16 cellular contexts compared by ENCODE assay signal in genomic region chr9:124350485-124351263, GRCh38.
A peak's percentile ranks its signal among the peaks of the same experiment; 100 is the strongest.
DNase-seq lines count a peak whose midpoint lies in the region; ATAC-seq and TF ChIP-seq lines count a peak whose summit lies in the region.
"Had no signal": no experiment of that assay in that cellular context is flagged by ENCODE, and none has a peak within 500 bp of the region (broad histone marks: within the 10 kb centered on the region; RNA-seq: fewer than 3 reads in every experiment).

No MANE protein-coding gene starts in this region.

- H3F3A ChIP-seq in neural progenitor cell (ENCODE audit: low read depth) (no peaks in the 10 kb centered on the region), MM.1S (ENCODE audit: insufficient read depth, low read length) (no peaks in the 10 kb centered on the region)

- no peak overlapping the region for H3K27ac Mint-ChIP-seq in natural killer cell treated with Interleukin-12 subunit alpha and Interleukin-12 subunit beta and Interleukin-15 and Interleukin-18, amount 100 ng/mL, for 72 hours
- H3K27ac Mint-ChIP-seq in natural killer cell (no peak overlapping the region), chondrocyte (ENCODE audit: unreplicated experiment) (no peak overlapping the region), neural progenitor cell (peak overlapping the region; percentile 31)
- H3K27ac Mint-ChIP-seq: activated naive CD8-positive, alpha-beta T cell had no signal

- no peaks in the 10 kb centered on the region for H3K9me2 ChIP-seq in MM.1S (replicated peaks; ENCODE audit: insufficient read depth, low read length)

- H3K4me3 ChIP-seq in neural progenitor cell (no peak overlapping the region), MM.1S (ENCODE audit: low read length) (no peak overlapping the region), lower leg skin (ENCODE audit: low read depth, poor library complexity, severe bottlenecking) (no peak overlapping the region)
- H3K4me3 ChIP-seq: cardiac muscle cell, hepatocyte, mucosa of descending colon had no signal

- H3K36me3 Mint-ChIP-seq in natural killer cell treated with Interleukin-12 subunit alpha and Interleukin-12 subunit beta and Interleukin-15 and Interleukin-18, amount 100 ng/mL, for 72 hours = no peaks in the 10 kb centered on the region
- H3K36me3 Mint-ChIP-seq in natural killer cell (no peaks in the 10 kb centered on the region), chondrocyte (ENCODE audit: low read depth) (peaks cover 37% of the 10 kb centered on the region), neural progenitor cell (peaks cover 14% of the 10 kb centered on the region)

- peaks cover 27% of the 10 kb centered on the region for H4K20me1 ChIP-seq in neural progenitor cell (ENCODE audit: low read depth)
- no peaks in the 10 kb centered on the region for H4K20me1 ChIP-seq in MM.1S (ENCODE audit: insufficient read depth, low read length)

- no peaks in the 10 kb centered on the region for H3K9me3 Mint-ChIP-seq in natural killer cell treated with Interleukin-12 subunit alpha and Interleukin-12 subunit beta and Interleukin-15 and Interleukin-18, amount 100 ng/mL, for 72 hours
- H3K9me3 Mint-ChIP-seq in natural killer cell (no peaks in the 10 kb centered on the region), chondrocyte (ENCODE audit: low read depth) (no peaks in the 10 kb centered on the region), neural progenitor cell (no peaks in the 10 kb centered on the region)

- TF ChIP-seq POLR2A in lower leg skin (IDR thresholded peaks at IDR 0.05) = no peak

- no peaks in the 10 kb centered on the region for H3K27me3 Mint-ChIP-seq in natural killer cell treated with Interleukin-12 subunit alpha and Interleukin-12 subunit beta and Interleukin-15 and Interleukin-18, amount 100 ng/mL, for 72 hours
- H3K27me3 Mint-ChIP-seq in natural killer cell (ENCODE audit: low read depth in 2 of 2) = no peaks in the 10 kb centered on the region
- H3K27me3 Mint-ChIP-seq in chondrocyte (ENCODE audit: low read depth) = no peaks in the 10 kb centered on the region
- H3K27me3 Mint-ChIP-seq in neural progenitor cell (ENCODE audit: insufficient read depth, low read depth) = no peaks in the 10 kb centered on the region
- H3K27me3 Mint-ChIP-seq: activated naive CD8-positive, alpha-beta T cell had no signal

- intact Hi-C loops in natural killer cell (cut with micrococcal nuclease) (no loop called here), lower leg skin (cut with DNase I; ENCODE audit: low total_unique reads) (no loop called here)

- H2AFZ ChIP-seq in neural progenitor cell (replicated peaks) (no peak overlapping the region), MM.1S (ENCODE audit: low read length) (no peak overlapping the region)
- H2AFZ ChIP-seq: hepatocyte had no signal

- ATAC-seq in natural killer cell treated with Interleukin-12 subunit alpha and Interleukin-12 subunit beta and Interleukin-15 and Interleukin-18, amount 100 ng/mL, for 72 hours = no peak
- ATAC-seq in natural killer cell = no peak
- ATAC-seq: mucosa of descending colon had no signal

- H3K27ac ChIP-seq in neural progenitor cell (no peak overlapping the region), MM.1S (ENCODE audit: low read length) (no peak overlapping the region)
- H3K27ac ChIP-seq: cardiac muscle cell, hepatocyte had no signal

- H3K79me2 ChIP-seq in neural progenitor cell (ENCODE audit: low read depth) (no peaks in the 10 kb centered on the region), MM.1S (ENCODE audit: low read length) (peaks cover 15% of the 10 kb centered on the region; the same call in 1 of the 2 replicates)
- H3K79me2 ChIP-seq: hepatocyte had no signal

- H3K4me2 ChIP-seq in neural progenitor cell (no peak overlapping the region), MM.1S (ENCODE audit: low read depth, low read length) (no peak overlapping the region)
- H3K4me2 ChIP-seq: hepatocyte had no signal

- TF ChIP-seq CTCF in natural killer cell (IDR thresholded peaks at IDR 0.05) = no peak
- TF ChIP-seq CTCF in chondrocyte (IDR thresholded peaks at IDR 0.05) = no peak
- no peak for TF ChIP-seq CTCF in neural progenitor cell (IDR thresholded peaks at IDR 0.05)
- no peak for TF ChIP-seq CTCF in MM.1S (IDR thresholded peaks at IDR 0.05; ENCODE audit: low read length)
- TF ChIP-seq CTCF in lower leg skin (IDR thresholded peaks at IDR 0.05) = no peak

- H3K4me1 Mint-ChIP-seq in natural killer cell treated with Interleukin-12 subunit alpha and Interleukin-12 subunit beta and Interleukin-15 and Interleukin-18, amount 100 ng/mL, for 72 hours (ENCODE audit: low read depth in 2 of 2) = peaks cover 0 to 4% of the 10 kb centered on the region in 2 donors
- H3K4me1 Mint-ChIP-seq in natural killer cell (no peaks in the 10 kb centered on the region), chondrocyte (ENCODE audit: low read depth) (peaks cover 15% of the 10 kb centered on the region), neural progenitor cell (peaks cover 17% of the 10 kb centered on the region)

- no peak overlapping the region for H3K4me3 Mint-ChIP-seq in natural killer cell treated with Interleukin-12 subunit alpha and Interleukin-12 subunit beta and Interleukin-15 and Interleukin-18, amount 100 ng/mL, for 72 hours
- H3K4me3 Mint-ChIP-seq in natural killer cell (no peak overlapping the region), chondrocyte (ENCODE audit: unreplicated experiment) (no peak overlapping the region), neural progenitor cell (peak overlapping the region; percentile 11)
- H3K4me3 Mint-ChIP-seq: activated naive CD8-positive, alpha-beta T cell had no signal

- H3K9me3 ChIP-seq in neural progenitor cell (ENCODE audit: low read depth) (no peaks in the 10 kb centered on the region), MM.1S (replicated peaks; ENCODE audit: insufficient read depth, low read length) (no peaks in the 10 kb centered on the region)
- H3K9me3 ChIP-seq: mucosa of descending colon had no signal

- no peak overlapping the region for H3K9ac ChIP-seq in neural progenitor cell
- no peak overlapping the region for H3K9ac ChIP-seq in MM.1S (ENCODE audit: low read length)

- DNase-seq in natural killer cell treated with Interleukin-12 subunit alpha and Interleukin-12 subunit beta and Interleukin-15 and Interleukin-18, amount 100 ng/mL, for 72 hours (ENCODE audit: low spot score) = peak; percentile 40
- DNase-seq in natural killer cell (no peak), chondrocyte (ENCODE audit: low spot score) (peak; percentile 68), neural progenitor cell (ENCODE audit: low spot score) (no peak), MM.1S (no peak), DMS114 treated with DMSO at 0.1 percent for 48 hours (lab: John Stamatoyannopoulos, UW; ENCODE audit: unreplicated experiment) (no peak), lower leg skin (ENCODE audit: low spot score in 2 of 2) (no peak), germinal center (ENCODE audit: low spot score) (no peak)
- DNase-seq: activated CD4-positive, alpha-beta T cell treated with anti-CD3 and anti-CD28 coated beads for 4 hours; HCEC 1CT; mucosa of descending colon; NCI-H2029; T1000 had no signal

- H3K4me1 ChIP-seq in neural progenitor cell (no peaks in the 10 kb centered on the region), MM.1S (ENCODE audit: low read length) (no peaks in the 10 kb centered on the region)

- H3K27me3 ChIP-seq in neural progenitor cell = no peaks in the 10 kb centered on the region
- H3K27me3 ChIP-seq in MM.1S (replicated peaks; ENCODE audit: insufficient read depth, low read length) = no peaks in the 10 kb centered on the region
- H3K27me3 ChIP-seq: cardiac muscle cell, hepatocyte had no signal

- H3K36me3 ChIP-seq in neural progenitor cell (no peaks in the 10 kb centered on the region), MM.1S (replicated peaks; ENCODE audit: insufficient read depth, low read length) (peaks cover 15% of the 10 kb centered on the region; the same call in 1 of the 2 replicates)

- whole genome bisulfite sequencing in lower leg skin, 2 donors = 96% methylated on average over 17 of the region's 17 CpGs

Comparison
In these comparisons a context has a peak if more than half of its experiments do, and no peak if none do; other contexts are left out.
1. DNase-seq: peak in natural killer cell treated with Interleukin-12 subunit alpha and Interleukin-12 subunit beta and Interleukin-15 and Interleukin-18, amount 100 ng/mL, for 72 hours (single experiment) and chondrocyte (single experiment); none in natural killer cell (single experiment), neural progenitor cell (single experiment), MM.1S (single experiment), DMS114 treated with DMSO at 0.1 percent for 48 hours (single experiment), lower leg skin (0 of 2) and germinal center (single experiment).